Comparison of ENCODE assay signal across 9 cellular contexts in the genomic region with DNA sequence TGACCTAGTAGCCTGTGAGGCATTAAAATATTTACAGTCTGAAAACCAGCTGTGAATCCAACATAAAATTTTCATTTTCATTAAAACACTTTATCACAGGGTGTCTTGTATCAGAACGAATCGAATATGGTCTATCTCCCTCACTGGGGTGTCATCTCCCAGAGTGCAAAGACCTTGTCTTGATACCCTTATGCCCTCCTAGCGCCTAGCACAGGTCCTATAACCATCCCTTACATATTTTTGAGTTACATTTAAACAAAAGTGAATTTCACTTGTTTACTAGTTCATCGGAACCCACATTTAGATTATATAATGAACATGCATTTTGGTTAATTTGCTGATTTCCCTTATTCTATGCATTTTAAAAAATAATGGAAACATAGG. TPM values are rescaled to one million over a fixed set of nuclear protein-coding genes. Genes with fewer than 3 reads are reported as not detected.
DNase-seq lines count a peak whose midpoint lies in the region; ATAC-seq and TF ChIP-seq lines count a peak whose summit lies in the region.
"Had no signal": no experiment of that assay in that cellular context is flagged by ENCODE, and none has a peak within 500 bp of the region (broad histone marks: within the 10 kb centered on the region; RNA-seq: fewer than 3 reads in every experiment).

No MANE protein-coding gene starts in this region.

- H3K4me1 ChIP-seq in right atrium auricular region, result peaks cover 0 to 6% of the 10 kb centered on the region in 2 donors
- H3K4me1 ChIP-seq in right cardiac atrium (ENCODE audit: control insufficient read depth, insufficient read depth, low read length), result no peaks in the 10 kb centered on the region
- peaks cover 8% of the 10 kb centered on the region for H3K4me1 ChIP-seq in Loucy (ENCODE audit: insufficient read depth, low read length, poor library complexity, severe bottlenecking)
- no peaks in the 10 kb centered on the region for H3K4me1 ChIP-seq in endocrine pancreas (ENCODE audit: control insufficient read depth, insufficient read depth, low read length)
- H3K4me1 ChIP-seq in upper lobe of left lung, result peaks cover 0 to 15% (median 1%) of the 10 kb centered on the region in 4 donors

- no peaks in the 10 kb centered on the region for H3K79me2 ChIP-seq in Loucy (ENCODE audit: insufficient read depth, low read length)

- no peaks in the 10 kb centered on the region for H3F3A ChIP-seq in Loucy (ENCODE audit: low read depth)

- H3K9ac ChIP-seq in Loucy (ENCODE audit: low read depth, low read length, poor library complexity, severe bottlenecking) (peak overlapping the region; percentile 59), endocrine pancreas (ENCODE audit: control insufficient read depth, insufficient read depth, low read length) (no peak overlapping the region)

- H3K27ac ChIP-seq in right atrium auricular region (peak overlapping the region in 1 of 2 donors; percentile 42), right cardiac atrium (ENCODE audit: low read length) (no peak overlapping the region), upper lobe of left lung (peak overlapping the region in 1 of 4 donors; percentile 66)

- no peaks in the 10 kb centered on the region for H4K20me1 ChIP-seq in Loucy (ENCODE audit: insufficient read depth, low read length, poor library complexity, severe bottlenecking)

- H2AFZ ChIP-seq in Loucy (ENCODE audit: low read length), result peak overlapping the region; percentile 94

- no peaks in the 10 kb centered on the region for H3K9me2 ChIP-seq in Loucy (replicated peaks; ENCODE audit: low read depth, low read length)

- intact Hi-C loops in right cardiac atrium (cut with DNase I), result loop anchor here in 1 of 4 donors (5.0 kb wide), 1 partner anchor 1229 kb away; no protein-coding TSS in a partner anchor

- H3K27me3 ChIP-seq in right atrium auricular region, result no peaks in the 10 kb centered on the region
- no peaks in the 10 kb centered on the region for H3K27me3 ChIP-seq in right cardiac atrium (ENCODE audit: control insufficient read depth, insufficient read depth)
- no peaks in the 10 kb centered on the region for H3K27me3 ChIP-seq in Loucy (ENCODE audit: insufficient read depth, low read length, poor library complexity, severe bottlenecking)
- no peaks in the 10 kb centered on the region for H3K27me3 ChIP-seq in endocrine pancreas (ENCODE audit: control insufficient read depth, insufficient read depth, low read length)
- H3K27me3 ChIP-seq in upper lobe of left lung, result no peaks in the 10 kb centered on the region

- DNase-seq in right atrium auricular region (ENCODE audit: low spot score), result no peak
- DNase-seq in right cardiac atrium, result no peak
- no peak for DNase-seq in upper lobe of left lung
- DNase-seq in dedifferentiated amniotic fluid mesenchymal stem cell (ENCODE audit: extremely low spot score), result no peak
- no peak for DNase-seq in NCI-H1417 treated with DMSO at 0.1 percent for 48 hours (lab: John Stamatoyannopoulos, UW)

- no peaks in the 10 kb centered on the region for H3K9me3 ChIP-seq in right atrium auricular region
- H3K9me3 ChIP-seq in right cardiac atrium (ENCODE audit: control insufficient read depth, low read length), result no peaks in the 10 kb centered on the region
- no peaks in the 10 kb centered on the region for H3K9me3 ChIP-seq in Loucy (ENCODE audit: insufficient read depth, low read depth, low read length)
- no peaks in the 10 kb centered on the region for H3K9me3 ChIP-seq in endocrine pancreas (ENCODE audit: control insufficient read depth, low read length)
- H3K9me3 ChIP-seq in upper lobe of left lung, result no peaks in the 10 kb centered on the region

- peak overlapping the region; percentile 77 for H3K4me2 ChIP-seq in Loucy (ENCODE audit: low read depth, low read length, poor library complexity, severe bottlenecking)

- 30% methylated on average over 4 of the region's 4 CpGs for WGBS in right cardiac atrium
- 36 to 49% methylated on average over 4 of the region's 4 CpGs for WGBS in upper lobe of left lung, 2 donors

- TF ChIP-seq CTCF in right atrium auricular region (IDR thresholded peaks at IDR 0.05), result no peak
- no peak for TF ChIP-seq CTCF in Loucy (conservative IDR thresholded peaks at IDR 0.05; ENCODE audit: low read length)
- TF ChIP-seq CTCF in upper lobe of left lung (IDR thresholded peaks at IDR 0.05), result no peak

- ATAC-seq in right cardiac atrium (no peak), upper lobe of left lung (ENCODE audit: low FRiP score in 2 of 2) (no peak), HG03039 (IDR thresholded peaks at IDR 0.05; ENCODE audit: unreplicated experiment) (no peak)

- TF ChIP-seq EP300 in upper lobe of left lung (IDR thresholded peaks at IDR 0.05), result no peak

- TF ChIP-seq POLR2A in upper lobe of left lung (IDR thresholded peaks at IDR 0.05), result no peak

- peak overlapping the region; percentile 19 to 42 for H3K4me3 ChIP-seq in right atrium auricular region
- H3K4me3 ChIP-seq in right cardiac atrium (ENCODE audit: low read length), result no peak overlapping the region
- H3K4me3 ChIP-seq in Loucy (ENCODE audit: low read length, poor library complexity, severe bottlenecking), result peak overlapping the region; percentile 75
- H3K4me3 ChIP-seq in endocrine pancreas (ENCODE audit: control insufficient read depth, insufficient read depth, low read length), result peak overlapping the region; percentile 58
- peak overlapping the region in 3 of 4 donors; percentile 34 to 53 (median 46) for H3K4me3 ChIP-seq in upper lobe of left lung

- no peaks in the 10 kb centered on the region for H3K36me3 ChIP-seq in right atrium auricular region
- H3K36me3 ChIP-seq in Loucy (ENCODE audit: insufficient read depth, low read length), result no peaks in the 10 kb centered on the region
- no peaks in the 10 kb centered on the region for H3K36me3 ChIP-seq in endocrine pancreas (ENCODE audit: control insufficient read depth, insufficient read depth, low read length)
- H3K36me3 ChIP-seq in upper lobe of left lung, result no peaks in the 10 kb centered on the region

RNA-seq across cellular contexts. Expression of a gene that starts 14.0 kb away (rescaled TPM):
- 10 to 100 TPM in 1 of 2 donors, 1 to 10 TPM in 1; 6.3 to 14.4 TPM for total RNA-seq in right atrium auricular region
- 1 to 10 TPM; 4.1 to 9.4 (median 7.7) TPM for total RNA-seq in right cardiac atrium
- 10.9 TPM for polyA plus RNA-seq in right cardiac atrium
- total RNA-seq in upper lobe of left lung, result 10 to 100 TPM in 3 of 6 donors, 1 to 10 TPM in 3; 3.3 to 31.9 (median 8.6) TPM
- total RNA-seq: LHCN-M2 had no signal
